8 cellular contexts compared by ENCODE assay signal in genomic region chr1:156704930-156705320, GRCh38. TPM values are rescaled to one million over a fixed set of nuclear protein-coding genes. Genes with fewer than 3 reads are reported as not detected.
A peak's percentile ranks its signal among the peaks of the same experiment; 100 is the strongest.
DNase-seq lines count a peak whose midpoint lies in the region; ATAC-seq, FAIRE-seq and TF ChIP-seq lines count a peak whose summit lies in the region.

No MANE protein-coding gene starts in this region.

- TF ChIP-seq CTCF in Calu3 (IDR thresholded peaks at IDR 0.05; ENCODE audit: unreplicated experiment), result no peak
- TF ChIP-seq CTCF in K562 (IDR thresholded peaks at IDR 0.05 in 2 of 3, conservative IDR thresholded peaks at IDR 0.05 in 1 of 3; ENCODE audit: insufficient read depth in 2 of 3, low read depth in 1 of 3, low read length in 3 of 3), result no peak

- BruUV-seq in Calu3 (replicated peaks; lab: Mats Ljungman, UMichigan), result TSS peak; percentile 52
- BruUV-seq in K562 (replicated peaks; lab: Mats Ljungman, UMichigan), result no TSS peak

- no peak for ATAC-seq in K562
- no peak for ATAC-seq in HG02588 (IDR thresholded peaks at IDR 0.05; ENCODE audit: unreplicated experiment)
- ATAC-seq in HG03520 (IDR thresholded peaks at IDR 0.05; ENCODE audit: unreplicated experiment), result no peak

- H3K36me3 Mint-ChIP-seq in Calu3 (ENCODE audit: insufficient read depth, unreplicated experiment), result peaks cover 23% of the 10 kb centered on the region

- no peak for TF ChIP-seq RAD21 in K562 (CRISPR knock-in tag; conservative IDR thresholded peaks at IDR 0.05 in 1 of 2, IDR thresholded peaks at IDR 0.05 in 1 of 2)

- TF ChIP-seq EP300 in K562 (IDR thresholded peaks at IDR 0.05; ENCODE audit: low read length), result no peak

- CTCF ChIA-PET in Calu3 (lab: Charles Lee), result interaction anchor here (1.3 to 7.1 kb wide), 5 partner anchors 13 to 155 kb away, joined by 3 to 130 read pairs (median 6); no protein-coding TSS in a partner anchor
- CTCF ChIA-PET in K562 (lab: Yijun Ruan, JAX; ENCODE audit: low intra/inter-chr PET ratio), result interaction anchor here (1.3 to 4.4 kb wide), 5 partner anchors 16 to 79 kb away, joined by 4 to 64 read pairs (median 9); no protein-coding TSS in a partner anchor

- H3K4me2 ChIP-seq in K562 (ENCODE audit: insufficient read depth, low read length), result no peak overlapping the region

- no peak overlapping the region for H3K4me3 ChIP-seq in K562

- H3K4me1 Mint-ChIP-seq in Calu3 (ENCODE audit: low read depth, unreplicated experiment), result peaks cover 37% of the 10 kb centered on the region

- H3K27ac Mint-ChIP-seq in Calu3 (ENCODE audit: unreplicated experiment), result peak overlapping the region; percentile 66

- H3K27me3 Mint-ChIP-seq in Calu3 (ENCODE audit: unreplicated experiment), result peaks cover 13% of the 10 kb centered on the region

- H3K79me2 ChIP-seq in K562 (ENCODE audit: control insufficient read depth, insufficient read depth, low read length), result no peaks in the 10 kb centered on the region

- no peaks in the 10 kb centered on the region for H3K36me3 ChIP-seq in K562 (ENCODE audit: control insufficient read depth, insufficient read depth, low read length)

- H2AFZ ChIP-seq in K562 (ENCODE audit: low read depth, low read length), result 0 out of 2 replicates have a peak overlapping the region, but pooled peaks have one; percentile 99

- no peak overlapping the region for H3K27ac ChIP-seq in K562 (ENCODE audit: extremely low read depth, low read depth, low read length)

- peak; percentile 85 for DNase-seq in Calu3
- DNase-seq in NCI-H460 (ENCODE audit: extremely low read depth, low read depth), result peak; percentile 36
- no peak for DNase-seq in K562 (ENCODE audit: extremely low read depth in 1 of 4, low spot score in 3 of 4)
- DNase-seq in kidney tubule cell (ENCODE audit: low spot score), result peak; percentile 89
- DNase-seq in stimulated activated CD4-positive, alpha-beta T cell treated with anti-CD3 and anti-CD28 coated beads, TNF-alpha, amount 100 ng/mL, for 1 hour (ENCODE audit: low read depth in 3 of 3, low spot score in 1 of 3), result peak in 2 of 3 donors; percentile 9 to 22
- DNase-seq in NCI-H1436 treated with DMSO at 0.1 percent for 48 hours (lab: John Stamatoyannopoulos, UW), result no peak

- peak overlapping the region; percentile 67 for H3K4me3 Mint-ChIP-seq in Calu3 (ENCODE audit: low read depth, unreplicated experiment)

- 73% methylated on average over 6 of the region's 29 CpGs for WGBS in K562 (ENCODE audit: insufficient coverage, low coverage, missing lambda C conversion rate)

- H4K20me1 ChIP-seq in K562 (replicated peaks; ENCODE audit: control insufficient read depth, insufficient read depth, low read length), result no peaks in the 10 kb centered on the region

- TF ChIP-seq POLR2A in K562 (conservative IDR thresholded peaks at IDR 0.05), result no peak

- H3K27me3 ChIP-seq in K562 (ENCODE audit: control insufficient read depth in 2 of 2, insufficient read depth in 2 of 2, low read length in 2 of 2), result no peaks in the 10 kb centered on the region

- H3K4me1 ChIP-seq in K562 (replicated peaks in 1 of 2; ENCODE audit: control insufficient read depth in 2 of 2, insufficient read depth in 2 of 2, low read length in 2 of 2), result peaks cover 15 to 36% of the 10 kb centered on the region in 2 experiments; a peak in 4 of 5 replicates

- in situ Hi-C loops in K562 (cut with MboI), result no loop called here

- no peak for FAIRE-seq in K562 (lab: Jason Lieb, UNC)

- peak overlapping the region in 1 of 2 experiments; percentile 87; a peak in 1 of 4 replicates for H3K9ac ChIP-seq in K562 (ENCODE audit: insufficient read depth in 1 of 2, low read depth in 2 of 2, low read length in 2 of 2)

- POLR2A ChIA-PET in K562 (lab: Yijun Ruan, JAX), result interaction anchor here (1.6 kb wide), 1 partner anchor 15 kb away, joined by 10 read pairs; no protein-coding TSS in a partner anchor

- intact Hi-C loops in Calu3 (cut with micrococcal nuclease; ENCODE audit: unreplicated experiment), result loop anchor here (1.0 kb wide), 1 partner anchor 16 kb away; no protein-coding TSS in a partner anchor
- intact Hi-C loops in K562 (cut with micrococcal nuclease), result no loop called here

- no peaks in the 10 kb centered on the region for H3K9me3 Mint-ChIP-seq in Calu3 (ENCODE audit: low read depth, unreplicated experiment)

- no peaks in the 10 kb centered on the region for H3K9me3 ChIP-seq in K562 (replicated peaks; ENCODE audit: control insufficient read depth, insufficient read depth, low read depth, low read length)

- H3K9me1 ChIP-seq in K562 (ENCODE audit: control insufficient read depth, insufficient read depth, low read length), result no peaks in the 10 kb centered on the region

RNA-seq across cellular contexts. Expression of gene CRABP2, which starts 0.5 kb away (rescaled TPM):
- total RNA-seq in Calu3 (2022), result 17.6 and 27.3 TPM in 2 replicates
- 1.2 and 1.8 TPM in 2 replicates for total RNA-seq in NCI-H460 (2014; rRNA removed; shearing (Covaris generic))
- polyA plus RNA-seq in NCI-H460 (2014; cell fraction: nucleus; rRNA removed), result 0.89 and 0.95 TPM in 2 replicates
- total RNA-seq in K562 (2011; cell fraction: chromatin; rRNA removed; ENCODE audit: low replicate concordance), result 0.86 TPM in 1 of 2 replicates, not detected in the other
- total RNA-seq in K562 (2011; cell fraction: nucleolus; rRNA removed), result 0.39 and 1.0 TPM in 2 replicates
- 0.44 TPM in 1 of 2 replicates, not detected in the other for total RNA-seq in K562 (2011; cell fraction: nucleoplasm; rRNA removed)
- 0.86 and 1.2 TPM in 2 replicates for total RNA-seq in K562 (2014; rRNA removed)
- total RNA-seq in K562 (2014; rRNA removed; fragmentation: Illumina TruSeq; extraction: Trizol), result 0.32 and 0.36 TPM in 2 replicates
- 0.72 and 1.3 TPM in 2 replicates for total RNA-seq in K562 (2015; rRNA removed; fragmentation: Illumina TruSeq; extraction: Trizol)
- total RNA-seq in K562 (2021), result 1.5 and 1.6 TPM in 2 replicates
- polyA plus RNA-seq in K562 (2011; rRNA removed), result 0.50 and 1.5 TPM in 2 replicates
- polyA plus RNA-seq in K562 (2011; cell fraction: cytosol; rRNA removed), result 0.58 and 1.3 TPM in 2 replicates
- 1.8 and 2.6 TPM in 2 replicates for polyA plus RNA-seq in K562 (2011; cell fraction: nucleus; rRNA removed)
- 2.6 and 2.9 TPM in 2 replicates for polyA plus RNA-seq in K562 (2012)
- polyA plus RNA-seq in K562 (2014; fragmentation: Illumina TruSeq; extraction: Trizol), result 1.9 and 2.5 TPM in 2 replicates
- under 1 TPM; 0.30 to 0.52 TPM for polyA plus RNA-seq in K562 (2014; fragmentation: Nextera tagmentation; extraction: Ambion mirVana)
- polyA plus RNA-seq in K562 (2014; rRNA removed), result 0.82 and 1.2 TPM in 2 replicates
- 0.28 and 0.72 TPM in 2 replicates for polyA minus RNA-seq in K562 (2011; rRNA and poly(A)+ RNA removed)
- polyA minus RNA-seq in K562 (2011; cell fraction: cytosol; rRNA and poly(A)+ RNA removed), result not detected in 2 replicates
- polyA minus RNA-seq in K562 (2011; cell fraction: nucleus; rRNA and poly(A)+ RNA removed), result not detected in 2 replicates

RNA-seq across cellular contexts. Expression of gene METTL25B, which starts 23.3 kb away (rescaled TPM):
- 52.7 and 63.8 TPM in 2 replicates for total RNA-seq in Calu3 (2022)
- total RNA-seq in NCI-H460 (2014; rRNA removed; shearing (Covaris generic)), result 24.6 and 32.1 TPM in 2 replicates
- 36.3 and 50.7 TPM in 2 replicates for polyA plus RNA-seq in NCI-H460 (2014; cell fraction: nucleus; rRNA removed)
- total RNA-seq in K562 (2011; cell fraction: chromatin; rRNA removed; ENCODE audit: low replicate concordance), result 50.1 and 117 TPM in 2 replicates
- 103 and 114 TPM in 2 replicates for total RNA-seq in K562 (2011; cell fraction: nucleolus; rRNA removed)
- 74.6 and 83.1 TPM in 2 replicates for total RNA-seq in K562 (2011; cell fraction: nucleoplasm; rRNA removed)
- 33.1 and 39.1 TPM in 2 replicates for total RNA-seq in K562 (2014; rRNA removed)
- total RNA-seq in K562 (2014; rRNA removed; fragmentation: Illumina TruSeq; extraction: Trizol), result 17.8 and 26.3 TPM in 2 replicates
- 27.0 and 30.3 TPM in 2 replicates for total RNA-seq in K562 (2015; rRNA removed; fragmentation: Illumina TruSeq; extraction: Trizol)
- total RNA-seq in K562 (2021), result 46.3 and 48.3 TPM in 2 replicates
- polyA plus RNA-seq in K562 (2011; rRNA removed), result 37.1 and 46.1 TPM in 2 replicates
- 44.7 and 53.0 TPM in 2 replicates for polyA plus RNA-seq in K562 (2011; cell fraction: cytosol; rRNA removed)
- polyA plus RNA-seq in K562 (2011; cell fraction: nucleus; rRNA removed), result 79.3 and 98.8 TPM in 2 replicates
- 34.9 and 66.4 TPM in 2 replicates for polyA plus RNA-seq in K562 (2012)
- 33.9 and 37.7 TPM in 2 replicates for polyA plus RNA-seq in K562 (2014; fragmentation: Illumina TruSeq; extraction: Trizol)
- polyA plus RNA-seq in K562 (2014; fragmentation: Nextera tagmentation; extraction: Ambion mirVana), result 10 to 100 TPM in 1 of 2 experiments, 1 to 10 TPM in 1; 7.7 to 13.2 TPM
- polyA plus RNA-seq in K562 (2014; rRNA removed), result 41.8 and 57.4 TPM in 2 replicates
- polyA minus RNA-seq in K562 (2011; rRNA and poly(A)+ RNA removed), result 17.4 and 21.8 TPM in 2 replicates
- polyA minus RNA-seq in K562 (2011; cell fraction: cytosol; rRNA and poly(A)+ RNA removed), result 20.6 and 27.1 TPM in 2 replicates
- 25.0 and 34.1 TPM in 2 replicates for polyA minus RNA-seq in K562 (2011; cell fraction: nucleus; rRNA and poly(A)+ RNA removed)

RNA-seq across cellular contexts. Expression of gene ISG20L2, which starts 23.6 kb away (rescaled TPM):
- total RNA-seq in Calu3 (2022) (60.9 and 61.6 TPM in 2 replicates), K562 (2014; rRNA removed) (34.3 and 40.7 TPM in 2 replicates), K562 (2014; rRNA removed; fragmentation: Illumina TruSeq; extraction: Trizol) (57.7 and 59.6 TPM in 2 replicates), K562 (2015; rRNA removed; fragmentation: Illumina TruSeq; extraction: Trizol) (52.6 and 53.3 TPM in 2 replicates), K562 (2021) (46.3 and 50.3 TPM in 2 replicates)
- 42.1 and 42.2 TPM in 2 replicates for total RNA-seq in NCI-H460 (2014; rRNA removed; shearing (Covaris generic))
- polyA plus RNA-seq in NCI-H460 (2014; cell fraction: nucleus; rRNA removed), result 20.0 and 24.0 TPM in 2 replicates
- 62.5 and 90.4 TPM in 2 replicates for total RNA-seq in K562 (2011; cell fraction: chromatin; rRNA removed; ENCODE audit: low replicate concordance)
- total RNA-seq in K562 (2011; cell fraction: nucleolus; rRNA removed), result 49.1 and 64.9 TPM in 2 replicates
- 55.7 and 64.4 TPM in 2 replicates for total RNA-seq in K562 (2011; cell fraction: nucleoplasm; rRNA removed)
- polyA plus RNA-seq in K562 (2011; rRNA removed) (59.5 and 63.8 TPM in 2 replicates), K562 (2014; fragmentation: Illumina TruSeq; extraction: Trizol) (100 and 130 TPM in 2 replicates), K562 (2014; fragmentation: Nextera tagmentation; extraction: Ambion mirVana) (10 to 100 TPM; 21.3 to 50.3 TPM), K562 (2014; rRNA removed) (41.5 and 50.9 TPM in 2 replicates)
- 60.2 and 77.5 TPM in 2 replicates for polyA plus RNA-seq in K562 (2011; cell fraction: cytosol; rRNA removed)
- polyA plus RNA-seq in K562 (2011; cell fraction: nucleus; rRNA removed), result 23.1 and 28.0 TPM in 2 replicates
- polyA plus RNA-seq in K562 (2012), result 45.7 and 45.9 TPM in 2 replicates
- 52.8 and 62.8 TPM in 2 replicates for polyA minus RNA-seq in K562 (2011; rRNA and poly(A)+ RNA removed)
- polyA minus RNA-seq in K562 (2011; cell fraction: cytosol; rRNA and poly(A)+ RNA removed), result 23.6 and 28.9 TPM in 2 replicates
- polyA minus RNA-seq in K562 (2011; cell fraction: nucleus; rRNA and poly(A)+ RNA removed), result 21.1 and 35.4 TPM in 2 replicates

RNA-seq across cellular contexts. Expression of gene NES, which starts 27.7 kb away (rescaled TPM):
- 6.1 and 7.4 TPM in 2 replicates for total RNA-seq in Calu3 (2022)
- 2.2 and 2.5 TPM in 2 replicates for total RNA-seq in NCI-H460 (2014; rRNA removed; shearing (Covaris generic))
- 12.6 and 14.8 TPM in 2 replicates for polyA plus RNA-seq in NCI-H460 (2014; cell fraction: nucleus; rRNA removed)
- total RNA-seq in K562 (2011; cell fraction: chromatin; rRNA removed; ENCODE audit: low replicate concordance), result 1.5 and 2.0 TPM in 2 replicates
- total RNA-seq in K562 (2011; cell fraction: nucleolus; rRNA removed), result 1.7 TPM in 2 replicates
- total RNA-seq in K562 (2011; cell fraction: nucleoplasm; rRNA removed), result 1.8 and 3.1 TPM in 2 replicates
- total RNA-seq in K562 (2014; rRNA removed), result 5.8 and 6.6 TPM in 2 replicates
- 3.3 and 4.1 TPM in 2 replicates for total RNA-seq in K562 (2014; rRNA removed; fragmentation: Illumina TruSeq; extraction: Trizol)
- 4.8 and 4.9 TPM in 2 replicates for total RNA-seq in K562 (2015; rRNA removed; fragmentation: Illumina TruSeq; extraction: Trizol)
- total RNA-seq in K562 (2021), result 5.5 and 8.6 TPM in 2 replicates
- polyA plus RNA-seq in K562 (2011; rRNA removed), result 2.7 TPM in 2 replicates
- 1.5 and 2.5 TPM in 2 replicates for polyA plus RNA-seq in K562 (2011; cell fraction: cytosol; rRNA removed)
- 3.2 and 5.5 TPM in 2 replicates for polyA plus RNA-seq in K562 (2011; cell fraction: nucleus; rRNA removed)
- polyA plus RNA-seq in K562 (2012), result 6.5 and 7.0 TPM in 2 replicates
- 5.4 and 6.3 TPM in 2 replicates for polyA plus RNA-seq in K562 (2014; fragmentation: Illumina TruSeq; extraction: Trizol)
- polyA plus RNA-seq in K562 (2014; fragmentation: Nextera tagmentation; extraction: Ambion mirVana), result under 1 TPM; 0.10 to 0.13 TPM
- polyA plus RNA-seq in K562 (2014; rRNA removed), result 2.5 and 4.2 TPM in 2 replicates
- 2.3 and 2.4 TPM in 2 replicates for polyA minus RNA-seq in K562 (2011; rRNA and poly(A)+ RNA removed)
- 3.8 and 5.4 TPM in 2 replicates for polyA minus RNA-seq in K562 (2011; cell fraction: cytosol; rRNA and poly(A)+ RNA removed)
- 1.2 and 1.4 TPM in 2 replicates for polyA minus RNA-seq in K562 (2011; cell fraction: nucleus; rRNA and poly(A)+ RNA removed)

RNA-seq across cellular contexts. Expression of gene MRPL24, which starts 36.0 kb away (rescaled TPM):
- total RNA-seq in Calu3 (2022), result 130 and 138 TPM in 2 replicates
- 175 and 203 TPM in 2 replicates for total RNA-seq in NCI-H460 (2014; rRNA removed; shearing (Covaris generic))
- polyA plus RNA-seq in NCI-H460 (2014; cell fraction: nucleus; rRNA removed), result 125 and 176 TPM in 2 replicates
- total RNA-seq in K562 (2011; cell fraction: chromatin; rRNA removed; ENCODE audit: low replicate concordance), result 8.3 and 22.8 TPM in 2 replicates
- total RNA-seq in K562 (2011; cell fraction: nucleolus; rRNA removed), result 18.7 and 20.3 TPM in 2 replicates
- total RNA-seq in K562 (2011; cell fraction: nucleoplasm; rRNA removed), result 15.8 and 16.2 TPM in 2 replicates
- 103 and 134 TPM in 2 replicates for total RNA-seq in K562 (2014; rRNA removed)
- 91.6 and 91.8 TPM in 2 replicates for total RNA-seq in K562 (2014; rRNA removed; fragmentation: Illumina TruSeq; extraction: Trizol)
- 105 and 113 TPM in 2 replicates for total RNA-seq in K562 (2015; rRNA removed; fragmentation: Illumina TruSeq; extraction: Trizol)
- total RNA-seq in K562 (2021), result 74.0 and 74.3 TPM in 2 replicates
- 97.5 and 101 TPM in 2 replicates for polyA plus RNA-seq in K562 (2011; rRNA removed)
- polyA plus RNA-seq in K562 (2011; cell fraction: cytosol; rRNA removed), result 66.6 and 77.0 TPM in 2 replicates
- 59.6 and 61.8 TPM in 2 replicates for polyA plus RNA-seq in K562 (2011; cell fraction: nucleus; rRNA removed)
- 90.5 and 117 TPM in 2 replicates for polyA plus RNA-seq in K562 (2012)
- polyA plus RNA-seq in K562 (2014; fragmentation: Illumina TruSeq; extraction: Trizol), result 153 and 163 TPM in 2 replicates
- polyA plus RNA-seq in K562 (2014; fragmentation: Nextera tagmentation; extraction: Ambion mirVana), result 100 to 1,000 TPM; 206 to 267 TPM
- 115 and 141 TPM in 2 replicates for polyA plus RNA-seq in K562 (2014; rRNA removed)
- 43.9 and 56.9 TPM in 2 replicates for polyA minus RNA-seq in K562 (2011; rRNA and poly(A)+ RNA removed)
- polyA minus RNA-seq in K562 (2011; cell fraction: cytosol; rRNA and poly(A)+ RNA removed), result 23.8 and 27.5 TPM in 2 replicates
- polyA minus RNA-seq in K562 (2011; cell fraction: nucleus; rRNA and poly(A)+ RNA removed), result 9.4 and 12.0 TPM in 2 replicates

Comparison
In these comparisons a context has a peak if more than half of its experiments do, and no peak if none do; other contexts are left out.
1. DNase-seq: peak in Calu3 (single experiment), NCI-H460 (single experiment), kidney tubule cell (single experiment) and stimulated activated CD4-positive, alpha-beta T cell treated with anti-CD3 and anti-CD28 coated beads, TNF-alpha, amount 100 ng/mL, for 1 hour (2 of 3); none in K562 (0 of 4) and NCI-H1436 treated with DMSO at 0.1 percent for 48 hours (single experiment).